In genomic region chr17:73288534-73289302, GRCh38 we compare ENCODE assay signal across 14 cellular contexts. TPM values are rescaled to one million over a fixed set of nuclear protein-coding genes. Genes with fewer than 3 reads are reported as not detected.
A peak's percentile ranks its signal among the peaks of the same experiment; 100 is the strongest.
DNase-seq lines count a peak whose midpoint lies in the region; ATAC-seq and TF ChIP-seq lines count a peak whose summit lies in the region.
"Had no signal": no experiment of that assay in that cellular context is flagged by ENCODE, and none has a peak within 500 bp of the region (broad histone marks: within the 10 kb centered on the region; RNA-seq: fewer than 3 reads in every experiment).

No MANE protein-coding gene starts in this region.

- no peak overlapping the region for H3K4me3 ChIP-seq in colonic mucosa
- H3K4me3 ChIP-seq in liver (ENCODE audit: low read depth in 1 of 3, low read length in 3 of 3) = no peak overlapping the region
- H3K4me3 ChIP-seq in stomach = peak overlapping the region in 1 of 4 donors; percentile 13

- peak; percentile 90 for DNase-seq in HuH-7 (ENCODE audit: low spot score)
- DNase-seq in colonic mucosa = peak; percentile 86
- peak; percentile 80 for DNase-seq in stomach
- DNase-seq in T1000 (lab: John Stamatoyannopoulos, UW) = no peak
- DNase-seq: BE2C, foreskin keratinocyte, naive B cell had no signal

- no peak for TF ChIP-seq POLR2A in stomach (IDR thresholded peaks at IDR 0.05)

- WGBS in liver = 20% methylated on average over 19 of the region's 19 CpGs
- 22 to 45% (median 31%) methylated on average over 19 of the region's 19 CpGs for WGBS in stomach, 5 donors

- H3K9me3 ChIP-seq in colonic mucosa (no peaks in the 10 kb centered on the region), liver (ENCODE audit: control insufficient read depth in 4 of 4, low read length in 3 of 4) (no peaks in the 10 kb centered on the region), stomach (no peaks in the 10 kb centered on the region)
- H3K9me3 ChIP-seq: BE2C had no signal

- ATAC-seq in GM19452 (IDR thresholded peaks at IDR 0.05; ENCODE audit: unreplicated experiment) (no peak), HG03520 (IDR thresholded peaks at IDR 0.05; ENCODE audit: unreplicated experiment) (no peak), GM19395 (IDR thresholded peaks at IDR 0.05; ENCODE audit: unreplicated experiment) (no peak)
- ATAC-seq: foreskin keratinocyte had no signal

- H3K4me1 ChIP-seq in colonic mucosa = peaks cover 34% of the 10 kb centered on the region
- H3K4me1 ChIP-seq in liver (ENCODE audit: control insufficient read depth in 4 of 4, insufficient read depth in 4 of 4, low read length in 3 of 4) = peaks cover 43 to 70% (median 58%) of the 10 kb centered on the region in 4 donors
- peaks cover 93 to 100% (median 98%) of the 10 kb centered on the region in 4 donors for H3K4me1 ChIP-seq in stomach

- TF ChIP-seq RAD21 in liver (IDR thresholded peaks at IDR 0.05) = peak; percentile 27 to 39

- intact Hi-C loops in colonic mucosa (cut with DNase I) (no loop called here), stomach (cut with DNase I; ENCODE audit: low total_unique reads) (no loop called here)

- TF ChIP-seq CTCF in colonic mucosa (IDR thresholded peaks at IDR 0.05) (no peak), liver (IDR thresholded peaks at IDR 0.05; ENCODE audit: low read depth, low read length, missing input control) (no peak), stomach (IDR thresholded peaks at IDR 0.05) (no peak)

- TF ChIP-seq EP300 in stomach (IDR thresholded peaks at IDR 0.05) = no peak

- H3K27me3 ChIP-seq in colonic mucosa (no peaks in the 10 kb centered on the region), liver (ENCODE audit: control insufficient read depth in 4 of 4, insufficient read depth in 4 of 4, low read length in 3 of 4) (no peaks in the 10 kb centered on the region), stomach (no peaks in the 10 kb centered on the region)
- H3K27me3 ChIP-seq: BE2C, foreskin keratinocyte had no signal

- H3K9ac ChIP-seq in colonic mucosa (ENCODE audit: low read depth in 2 of 2, low read length in 2 of 2) (peak overlapping the region in 1 of 2 donors; percentile 66), liver (ENCODE audit: low read depth in 1 of 2, low read length in 2 of 2) (no peak overlapping the region)
- H3K9ac ChIP-seq: KMS-11 had no signal

- H3K36me3 ChIP-seq in colonic mucosa = peaks cover 11% of the 10 kb centered on the region
- H3K36me3 ChIP-seq in liver (ENCODE audit: control insufficient read depth in 4 of 4, insufficient read depth in 3 of 4, low read depth in 1 of 4, low read length in 3 of 4) = peaks cover 2 to 14% (median 5%) of the 10 kb centered on the region in 4 donors
- peaks cover 26 to 32% (median 29%) of the 10 kb centered on the region in 4 donors for H3K36me3 ChIP-seq in stomach

- H3K27ac ChIP-seq in colonic mucosa (peak overlapping the region; percentile 82), liver (ENCODE audit: low read depth in 1 of 2, low read length in 2 of 2) (peak overlapping the region; percentile 94 to 95), stomach (peak overlapping the region; percentile 6 to 95 (median 90))
- H3K27ac ChIP-seq: foreskin keratinocyte, KMS-11 had no signal

TF ChIP-seq in liver, 16 proteins besides CTCF, POLR2A, EP300 and RAD21:
- TF ChIP-seq HNF4A (conservative IDR thresholded peaks at IDR 0.05) (peak; percentile 96 to 99), TAF1 (conservative IDR thresholded peaks at IDR 0.05) (no peak), NR2F2 (IDR thresholded peaks at IDR 0.05) (peak; percentile 99), SP1 (IDR thresholded peaks at IDR 0.05) (peak; percentile 91), GABPA (IDR thresholded peaks at IDR 0.05 in 1 of 2, conservative IDR thresholded peaks at IDR 0.05 in 1 of 2) (no peak), JUND (IDR thresholded peaks at IDR 0.05) (peak; percentile 53 to 65), YY1 (IDR thresholded peaks at IDR 0.05) (peak; percentile 86), RXRA (IDR thresholded peaks at IDR 0.05) (peak; percentile 92 to 93), FOXA1 (IDR thresholded peaks at IDR 0.05) (no peak), EGR1 (IDR thresholded peaks at IDR 0.05; ENCODE audit: low read depth in 2 of 2) (peak; percentile 5 to 13), HNF4G (IDR thresholded peaks at IDR 0.05) (peak; percentile 90)
- TF ChIP-seq, protein P1, sequence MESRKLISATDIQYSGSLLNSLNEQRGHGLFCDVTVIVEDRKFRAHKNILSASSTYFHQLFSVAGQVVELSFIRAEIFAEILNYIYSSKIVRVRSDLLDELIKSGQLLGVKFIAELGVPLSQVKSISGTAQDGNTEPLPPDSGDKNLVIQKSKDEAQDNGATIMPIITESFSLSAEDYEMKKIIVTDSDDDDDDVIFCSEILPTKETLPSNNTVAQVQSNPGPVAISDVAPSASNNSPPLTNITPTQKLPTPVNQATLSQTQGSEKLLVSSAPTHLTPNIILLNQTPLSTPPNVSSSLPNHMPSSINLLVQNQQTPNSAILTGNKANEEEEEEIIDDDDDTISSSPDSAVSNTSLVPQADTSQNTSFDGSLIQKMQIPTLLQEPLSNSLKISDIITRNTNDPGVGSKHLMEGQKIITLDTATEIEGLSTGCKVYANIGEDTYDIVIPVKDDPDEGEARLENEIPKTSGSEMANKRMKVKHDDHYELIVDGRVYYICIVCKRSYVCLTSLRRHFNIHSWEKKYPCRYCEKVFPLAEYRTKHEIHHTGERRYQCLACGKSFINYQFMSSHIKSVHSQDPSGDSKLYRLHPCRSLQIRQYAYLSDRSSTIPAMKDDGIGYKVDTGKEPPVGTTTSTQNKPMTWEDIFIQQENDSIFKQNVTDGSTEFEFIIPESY (IDR thresholded peaks at IDR 0.05) = peak; percentile 82
- TF ChIP-seq, protein P2, sequence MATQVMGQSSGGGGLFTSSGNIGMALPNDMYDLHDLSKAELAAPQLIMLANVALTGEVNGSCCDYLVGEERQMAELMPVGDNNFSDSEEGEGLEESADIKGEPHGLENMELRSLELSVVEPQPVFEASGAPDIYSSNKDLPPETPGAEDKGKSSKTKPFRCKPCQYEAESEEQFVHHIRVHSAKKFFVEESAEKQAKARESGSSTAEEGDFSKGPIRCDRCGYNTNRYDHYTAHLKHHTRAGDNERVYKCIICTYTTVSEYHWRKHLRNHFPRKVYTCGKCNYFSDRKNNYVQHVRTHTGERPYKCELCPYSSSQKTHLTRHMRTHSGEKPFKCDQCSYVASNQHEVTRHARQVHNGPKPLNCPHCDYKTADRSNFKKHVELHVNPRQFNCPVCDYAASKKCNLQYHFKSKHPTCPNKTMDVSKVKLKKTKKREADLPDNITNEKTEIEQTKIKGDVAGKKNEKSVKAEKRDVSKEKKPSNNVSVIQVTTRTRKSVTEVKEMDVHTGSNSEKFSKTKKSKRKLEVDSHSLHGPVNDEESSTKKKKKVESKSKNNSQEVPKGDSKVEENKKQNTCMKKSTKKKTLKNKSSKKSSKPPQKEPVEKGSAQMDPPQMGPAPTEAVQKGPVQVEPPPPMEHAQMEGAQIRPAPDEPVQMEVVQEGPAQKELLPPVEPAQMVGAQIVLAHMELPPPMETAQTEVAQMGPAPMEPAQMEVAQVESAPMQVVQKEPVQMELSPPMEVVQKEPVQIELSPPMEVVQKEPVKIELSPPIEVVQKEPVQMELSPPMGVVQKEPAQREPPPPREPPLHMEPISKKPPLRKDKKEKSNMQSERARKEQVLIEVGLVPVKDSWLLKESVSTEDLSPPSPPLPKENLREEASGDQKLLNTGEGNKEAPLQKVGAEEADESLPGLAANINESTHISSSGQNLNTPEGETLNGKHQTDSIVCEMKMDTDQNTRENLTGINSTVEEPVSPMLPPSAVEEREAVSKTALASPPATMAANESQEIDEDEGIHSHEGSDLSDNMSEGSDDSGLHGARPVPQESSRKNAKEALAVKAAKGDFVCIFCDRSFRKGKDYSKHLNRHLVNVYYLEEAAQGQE (IDR thresholded peaks at IDR 0.05) = peak; percentile 53
- TF ChIP-seq, protein P3, sequence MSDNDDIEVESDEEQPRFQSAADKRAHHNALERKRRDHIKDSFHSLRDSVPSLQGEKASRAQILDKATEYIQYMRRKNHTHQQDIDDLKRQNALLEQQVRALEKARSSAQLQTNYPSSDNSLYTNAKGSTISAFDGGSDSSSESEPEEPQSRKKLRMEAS (IDR thresholded peaks at IDR 0.05) = peak; percentile 73

RNA-seq across cellular contexts. Expression of gene CDC42EP4, which starts 23.1 kb away (rescaled TPM):
- 10 to 100 TPM; 52.8 to 65.3 TPM for total RNA-seq in colonic mucosa
- total RNA-seq in liver = 10 to 100 TPM; 27.5 to 31.0 TPM
- 10 to 100 TPM; 15.7 to 28.4 TPM for polyA plus RNA-seq in liver
- 10 to 100 TPM; 44.6 to 93.3 (median 68.9) TPM for total RNA-seq in stomach
- 10 to 100 TPM; 23.2 to 38.3 (median 25.7) TPM for polyA plus RNA-seq in stomach

RNA-seq across cellular contexts. Expression of gene CPSF4L, which starts 27.0 kb away (rescaled TPM):
- total RNA-seq in colonic mucosa (not detected), liver (not detected), stomach (not detected)
- polyA plus RNA-seq in liver (not detected), stomach (not detected)
- total RNA-seq: activated CD8-positive, alpha-beta memory T cell treated with anti-CD3 and anti-CD28 coated beads for 36 hours; bronchial epithelial cell; foreskin keratinocyte had no signal
- polyA plus RNA-seq: foreskin keratinocyte had no signal
